In the genomic region with DNA sequence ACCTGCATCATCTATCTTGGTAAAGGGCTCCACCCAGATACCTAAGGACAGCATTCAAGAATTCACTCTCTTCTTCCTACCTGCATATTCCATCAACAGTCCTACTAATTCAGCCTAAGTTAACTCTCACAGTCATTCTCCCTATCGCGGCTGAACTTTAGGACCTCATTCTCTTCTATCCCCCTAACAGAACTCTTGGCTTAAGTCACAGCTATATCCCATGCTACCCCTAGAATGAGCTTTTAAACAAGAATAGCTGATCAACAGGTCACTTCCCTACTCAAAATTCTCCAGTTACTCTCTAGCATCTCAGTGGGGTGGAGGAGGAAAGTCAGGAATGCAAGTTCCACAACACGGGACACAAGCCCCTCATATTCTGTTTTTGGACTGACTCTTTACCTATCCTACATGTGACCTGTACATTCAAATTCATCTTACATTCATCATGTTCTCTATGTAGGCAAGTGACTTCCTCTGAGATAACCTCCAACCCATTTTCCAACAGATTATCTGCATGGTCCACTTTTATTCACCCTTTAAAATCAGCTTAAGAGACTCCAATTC, we compare ENCODE assay signal across 15 cellular contexts.
"Had no signal": no experiment of that assay in that cellular context is flagged by ENCODE, and none has a peak within 500 bp of the region (broad histone marks: within the 10 kb centered on the region; RNA-seq: fewer than 3 reads in every experiment).

No MANE protein-coding gene starts in this region.

- H2AFZ ChIP-seq: parathyroid adenoma had no signal

- H3K9ac ChIP-seq: parathyroid adenoma had no signal

- H3K4me3 Mint-ChIP-seq: mesothelial cell of epicardium had no signal

- FAIRE-seq: endometrium, urothelium cell line had no signal

- H3K27ac ChIP-seq: cardiac muscle cell, lower lobe of right lung, parathyroid adenoma, sigmoid colon, spleen, tibial artery had no signal

- H3K9me3 Mint-ChIP-seq: mesothelial cell of epicardium had no signal

- H3K27ac Mint-ChIP-seq: mesothelial cell of epicardium had no signal

- H3K27me3 ChIP-seq: cardiac muscle cell, sigmoid colon, spleen, tibial artery had no signal

- H3K4me3 ChIP-seq: cardiac muscle cell, lower lobe of right lung, sigmoid colon, spleen, tibial artery had no signal

- DNase-seq: activated CD4-positive, alpha-beta T cell treated with anti-CD3 and anti-CD28 coated beads, Interleukin-2, amount 50 U/mL, for 48 hours; activated CD4-positive, CD25-positive, alpha-beta regulatory T cell treated with anti-CD3 and anti-CD28 coated beads, Interleukin-2, amount 50 U/mL, for 72 hours; activated naive CD4-positive, alpha-beta T cell treated with Interleukin-2 at 50 U/mL for 16 hours; left cardiac atrium; lower lobe of right lung; sigmoid colon; spleen; T-helper 9 cell; tibial artery had no signal

- H3K4me1 Mint-ChIP-seq: mesothelial cell of epicardium had no signal

- H3K4me1 ChIP-seq: lower lobe of right lung, parathyroid adenoma, sigmoid colon, tibial artery had no signal

- ATAC-seq: esophagus mucosa, left cardiac atrium, lower lobe of right lung had no signal

- H3K79me2 ChIP-seq: parathyroid adenoma had no signal

- H3K9me3 ChIP-seq: lower lobe of right lung, sigmoid colon, spleen, tibial artery had no signal
